Comparison of ENCODE assay signal across 28 cellular contexts in the genomic region with DNA sequence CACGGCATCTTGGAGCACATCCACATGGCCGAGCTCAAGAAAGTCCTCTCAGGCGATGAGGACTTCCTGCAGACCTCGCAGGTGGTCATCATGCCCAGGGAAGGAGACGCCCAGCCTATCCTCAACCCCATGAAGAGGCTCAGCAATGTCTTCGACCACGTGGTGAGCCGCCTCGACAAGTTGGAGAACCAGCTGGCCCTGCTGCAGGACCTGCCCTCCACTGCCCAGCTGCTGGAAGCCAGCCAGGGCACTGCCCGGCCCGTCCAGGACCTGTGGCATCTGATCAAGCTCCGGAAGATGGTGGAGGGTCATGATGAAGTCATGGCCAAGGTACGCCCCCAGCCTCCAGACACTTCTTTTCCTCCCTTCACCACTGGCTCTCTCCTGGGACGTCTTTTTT. TPM values are rescaled to one million over a fixed set of nuclear protein-coding genes. Genes with fewer than 3 reads are reported as not detected.
DNase-seq lines count a peak whose midpoint lies in the region; ATAC-seq, FAIRE-seq and TF ChIP-seq lines count a peak whose summit lies in the region.
"Had no signal": no experiment of that assay in that cellular context is flagged by ENCODE, and none has a peak within 500 bp of the region (broad histone marks: within the 10 kb centered on the region; RNA-seq: fewer than 3 reads in every experiment).

No MANE protein-coding gene starts in this region.

- POLR2A ChIA-PET in K562 (lab: Yijun Ruan, JAX), result interaction anchor here (0.6 kb wide), 1 partner anchor 775 kb away, joined by 5 read pairs; no protein-coding TSS in a partner anchor

- peak overlapping the region in 1 of 2 experiments; percentile 35; a peak in 1 of 4 replicates for H3K9ac ChIP-seq in K562 (ENCODE audit: insufficient read depth in 1 of 2, low read depth in 2 of 2, low read length in 2 of 2)

- H4K20me1 ChIP-seq in K562 (replicated peaks; ENCODE audit: control insufficient read depth, insufficient read depth, low read length) (no peaks in the 10 kb centered on the region), osteoblast (ENCODE audit: insufficient read depth, low read length) (no peaks in the 10 kb centered on the region)

- no peak for TF ChIP-seq RAD21 in K562 (CRISPR knock-in tag; conservative IDR thresholded peaks at IDR 0.05 in 1 of 2, IDR thresholded peaks at IDR 0.05 in 1 of 2)

- DNase-seq in Right ventricle myocardium superior, result peak; percentile 36
- DNase-seq in right atrium auricular region (ENCODE audit: low spot score), result no peak
- peak in 1 of 4 experiments; percentile 3 for DNase-seq in K562 (ENCODE audit: extremely low read depth in 1 of 4, low spot score in 3 of 4)
- peak; percentile 8 for DNase-seq in osteoblast (ENCODE audit: insufficient read length, low spot score, missing footprints)
- no peak for DNase-seq in NCI-H774 (lab: John Stamatoyannopoulos, UW)
- DNase-seq in NCI-H1417 treated with DMSO at 0.1 percent for 48 hours (lab: John Stamatoyannopoulos, UW), result no peak
- DNase-seq in hepatic stellate cell (ENCODE audit: low spot score), result no peak
- DNase-seq: 8988T; CD4-positive, alpha-beta memory T cell; COR-L47; H7; Kasumi-1; NCI-H1092 treated with DMSO at 0.1 percent for 48 hours; NCI-H1436 treated with DMSO at 0.1 percent for 48 hours; NCI-H187 treated with DMSO at 0.1 percent for 48 hours; NCI-H2171 treated with DMSO at 0.1 percent for 48 hours; NCI-H524; NCI-H748 treated with DMSO at 0.1 percent for 48 hours; T-cell had no signal

- H3K4me1 ChIP-seq in right atrium auricular region (no peaks in the 10 kb centered on the region), K562 (replicated peaks in 1 of 2; ENCODE audit: control insufficient read depth in 2 of 2, insufficient read depth in 2 of 2, low read length in 2 of 2) (peaks cover 0 to 10% of the 10 kb centered on the region in 2 experiments; a peak in 3 of 5 replicates), osteoblast (ENCODE audit: insufficient read depth, low read length) (no peaks in the 10 kb centered on the region)

- in situ Hi-C loops in K562 (cut with MboI), result no loop called here

- H3K79me2 ChIP-seq in K562 (ENCODE audit: control insufficient read depth, insufficient read depth, low read length) (no peaks in the 10 kb centered on the region), osteoblast (ENCODE audit: insufficient read depth, low read length) (no peaks in the 10 kb centered on the region)

- no peak for FAIRE-seq in K562 (lab: Jason Lieb, UNC)
- FAIRE-seq: GM18507 had no signal

- H2AFZ ChIP-seq in K562 (ENCODE audit: low read depth, low read length), result no peak overlapping the region
- H2AFZ ChIP-seq in osteoblast (ENCODE audit: low read length), result no peak overlapping the region
- H2AFZ ChIP-seq: PC-9 had no signal

- TF ChIP-seq CTCF in right atrium auricular region (IDR thresholded peaks at IDR 0.05) (no peak), K562 (IDR thresholded peaks at IDR 0.05 in 2 of 3, conservative IDR thresholded peaks at IDR 0.05 in 1 of 3; ENCODE audit: insufficient read depth in 2 of 3, low read depth in 1 of 3, low read length in 3 of 3) (no peak), osteoblast (IDR thresholded peaks at IDR 0.05; ENCODE audit: extremely low read depth, low read depth, low read length) (no peak)

- H3K9me3 ChIP-seq in right atrium auricular region (no peaks in the 10 kb centered on the region), K562 (replicated peaks; ENCODE audit: control insufficient read depth, insufficient read depth, low read depth, low read length) (no peaks in the 10 kb centered on the region; the same call in 1 of the 2 replicates), osteoblast (ENCODE audit: low read depth, low read length) (no peaks in the 10 kb centered on the region)

- H3K9me1 ChIP-seq in K562 (ENCODE audit: control insufficient read depth, insufficient read depth, low read length), result peaks cover 2% of the 10 kb centered on the region

- WGBS in K562 (ENCODE audit: insufficient coverage, low coverage, missing lambda C conversion rate), result 2% methylated on average over 14 of the region's 14 CpGs

- no peaks in the 10 kb centered on the region for H3K36me3 ChIP-seq in right atrium auricular region
- no peaks in the 10 kb centered on the region for H3K36me3 ChIP-seq in K562 (ENCODE audit: control insufficient read depth, insufficient read depth, low read length)
- H3K36me3 ChIP-seq in osteoblast (ENCODE audit: insufficient read depth, low read length), result no peaks in the 10 kb centered on the region

- H3K27ac ChIP-seq in right atrium auricular region, result no peak overlapping the region
- no peak overlapping the region for H3K27ac ChIP-seq in K562 (ENCODE audit: extremely low read depth, low read depth, low read length)
- H3K27ac ChIP-seq in osteoblast (ENCODE audit: low read depth, low read length), result no peak overlapping the region
- H3K27ac ChIP-seq: PC-9 had no signal

- BruUV-seq in K562 (replicated peaks; lab: Mats Ljungman, UMichigan), result no TSS peak

- no peaks in the 10 kb centered on the region for H3K27me3 ChIP-seq in right atrium auricular region
- peaks cover 31 to 51% of the 10 kb centered on the region in 2 experiments for H3K27me3 ChIP-seq in K562 (ENCODE audit: control insufficient read depth in 2 of 2, insufficient read depth in 2 of 2, low read length in 2 of 2)
- H3K27me3 ChIP-seq in osteoblast (ENCODE audit: insufficient read depth, low read length), result peaks cover 16% of the 10 kb centered on the region

- H3K4me3 ChIP-seq in right atrium auricular region, result no peak overlapping the region
- H3K4me3 ChIP-seq in K562, result no peak overlapping the region
- H3K4me3 ChIP-seq in osteoblast (ENCODE audit: insufficient read depth, low read length), result no peak overlapping the region
- H3K4me3 ChIP-seq: PC-9 had no signal

- no peak for TF ChIP-seq POLR2A in K562 (conservative IDR thresholded peaks at IDR 0.05)

- intact Hi-C loops in Right ventricle myocardium superior (cut with DNase I) (no loop called here), K562 (cut with micrococcal nuclease) (no loop called here)

- no peak for TF ChIP-seq EP300 in K562 (IDR thresholded peaks at IDR 0.05; ENCODE audit: low read length)

- H3K4me2 ChIP-seq in K562 (ENCODE audit: insufficient read depth, low read length), result no peak overlapping the region
- no peak overlapping the region for H3K4me2 ChIP-seq in osteoblast (ENCODE audit: insufficient read depth, low read length)
- H3K4me2 ChIP-seq: PC-9 had no signal

- ATAC-seq in Right ventricle myocardium superior (ENCODE audit: poor library complexity) (no peak), K562 (no peak), HG02973 (IDR thresholded peaks at IDR 0.05; ENCODE audit: unreplicated experiment) (no peak)
- ATAC-seq: Right ventricle myocardium inferior, T-cell had no signal

- CTCF ChIA-PET in K562 (lab: Yijun Ruan, JAX; ENCODE audit: low intra/inter-chr PET ratio), result interaction anchor here (0.5 kb wide), 1 partner anchor 53 kb away, joined by 3 read pairs; no protein-coding TSS in a partner anchor

RNA-seq across cellular contexts. Expression of a gene that starts 0.4 kb away (rescaled TPM):
- total RNA-seq in Right ventricle myocardium superior, result 0.11 TPM
- under 1 TPM in 1 of 2 donors, not detected in 1; 0.24 TPM for total RNA-seq in right atrium auricular region
- total RNA-seq in K562 (2011; cell fraction: chromatin; rRNA removed; ENCODE audit: low replicate concordance), result not detected in 2 replicates
- not detected in 2 replicates for total RNA-seq in K562 (2011; cell fraction: nucleolus; rRNA removed)
- total RNA-seq in K562 (2011; cell fraction: nucleoplasm; rRNA removed), result not detected in 2 replicates
- not detected in 2 replicates for total RNA-seq in K562 (2014; rRNA removed)
- not detected in 2 replicates for total RNA-seq in K562 (2014; rRNA removed; fragmentation: Illumina TruSeq; extraction: Trizol)
- not detected in 2 replicates for total RNA-seq in K562 (2015; rRNA removed; fragmentation: Illumina TruSeq; extraction: Trizol)
- total RNA-seq in K562 (2021), result not detected in 2 replicates
- polyA plus RNA-seq in K562 (2011; rRNA removed), result not detected in 2 replicates
- polyA plus RNA-seq in K562 (2011; cell fraction: cytosol; rRNA removed), result not detected in 2 replicates
- not detected in 2 replicates for polyA plus RNA-seq in K562 (2011; cell fraction: nucleus; rRNA removed)
- polyA plus RNA-seq in K562 (2012), result not detected in 2 replicates
- not detected in 2 replicates for polyA plus RNA-seq in K562 (2014; fragmentation: Illumina TruSeq; extraction: Trizol)
- not detected for polyA plus RNA-seq in K562 (2014; fragmentation: Nextera tagmentation; extraction: Ambion mirVana)
- not detected in 2 replicates for polyA plus RNA-seq in K562 (2014; rRNA removed)
- polyA minus RNA-seq in K562 (2011; rRNA and poly(A)+ RNA removed), result not detected in 2 replicates
- not detected in 2 replicates for polyA minus RNA-seq in K562 (2011; cell fraction: cytosol; rRNA and poly(A)+ RNA removed)
- not detected in 2 replicates for polyA minus RNA-seq in K562 (2011; cell fraction: nucleus; rRNA and poly(A)+ RNA removed)
- total RNA-seq in osteoblast, result under 0.01 TPM in 1 of 2 replicates, not detected in the other
- total RNA-seq: Daoy, M059J, RPMI7951, SK-MEL-5 had no signal
- polyA plus RNA-seq: BJ; CD4-positive, alpha-beta memory T cell had no signal

RNA-seq across cellular contexts. Expression of a gene that starts 18.0 kb away (rescaled TPM):
- total RNA-seq in Right ventricle myocardium superior, result 45.2 TPM
- 10 to 100 TPM; 29.6 to 42.9 TPM for total RNA-seq in right atrium auricular region
- total RNA-seq in K562 (2011; cell fraction: chromatin; rRNA removed; ENCODE audit: low replicate concordance), result not detected in 2 replicates
- total RNA-seq in K562 (2011; cell fraction: nucleolus; rRNA removed), result not detected in 2 replicates
- not detected in 2 replicates for total RNA-seq in K562 (2011; cell fraction: nucleoplasm; rRNA removed)
- total RNA-seq in K562 (2014; rRNA removed), result not detected in 2 replicates
- not detected in 2 replicates for total RNA-seq in K562 (2014; rRNA removed; fragmentation: Illumina TruSeq; extraction: Trizol)
- total RNA-seq in K562 (2015; rRNA removed; fragmentation: Illumina TruSeq; extraction: Trizol), result not detected in 2 replicates
- 0.18 and 0.29 TPM in 2 replicates for total RNA-seq in K562 (2021)
- polyA plus RNA-seq in K562 (2011; rRNA removed), result 0.15 TPM in 1 of 2 replicates, not detected in the other
- 0.07 TPM in 1 of 2 replicates, not detected in the other for polyA plus RNA-seq in K562 (2011; cell fraction: cytosol; rRNA removed)
- polyA plus RNA-seq in K562 (2011; cell fraction: nucleus; rRNA removed), result 0.10 and 0.18 TPM in 2 replicates
- 0.31 and 0.54 TPM in 2 replicates for polyA plus RNA-seq in K562 (2012)
- polyA plus RNA-seq in K562 (2014; fragmentation: Illumina TruSeq; extraction: Trizol), result not detected in 2 replicates
- not detected for polyA plus RNA-seq in K562 (2014; fragmentation: Nextera tagmentation; extraction: Ambion mirVana)
- polyA plus RNA-seq in K562 (2014; rRNA removed), result not detected in 2 replicates
- polyA minus RNA-seq in K562 (2011; rRNA and poly(A)+ RNA removed), result not detected in 2 replicates
- 1.7 TPM in 1 of 2 replicates, not detected in the other for polyA minus RNA-seq in K562 (2011; cell fraction: cytosol; rRNA and poly(A)+ RNA removed)
- 0.40 and 1.1 TPM in 2 replicates for polyA minus RNA-seq in K562 (2011; cell fraction: nucleus; rRNA and poly(A)+ RNA removed)
- total RNA-seq in osteoblast, result 10.5 and 13.6 TPM in 2 replicates

RNA-seq across cellular contexts. Expression of a gene that starts 58.1 kb away (rescaled TPM):
- total RNA-seq in Right ventricle myocardium superior, result 27.5 TPM
- total RNA-seq in right atrium auricular region, result 10 to 100 TPM; 10.8 to 12.2 TPM
- total RNA-seq in K562 (2011; cell fraction: chromatin; rRNA removed; ENCODE audit: low replicate concordance), result 16.0 and 57.6 TPM in 2 replicates
- total RNA-seq in K562 (2011; cell fraction: nucleolus; rRNA removed), result 61.3 and 65.9 TPM in 2 replicates
- total RNA-seq in K562 (2011; cell fraction: nucleoplasm; rRNA removed), result 23.4 and 28.0 TPM in 2 replicates
- 22.4 and 26.6 TPM in 2 replicates for total RNA-seq in K562 (2014; rRNA removed)
- total RNA-seq in K562 (2014; rRNA removed; fragmentation: Illumina TruSeq; extraction: Trizol), result 0.86 and 1.3 TPM in 2 replicates
- total RNA-seq in K562 (2015; rRNA removed; fragmentation: Illumina TruSeq; extraction: Trizol), result 6.2 and 7.5 TPM in 2 replicates
- total RNA-seq in K562 (2021), result 31.7 and 38.0 TPM in 2 replicates
- polyA plus RNA-seq in K562 (2011; rRNA removed), result 3.7 and 7.3 TPM in 2 replicates
- polyA plus RNA-seq in K562 (2011; cell fraction: cytosol; rRNA removed), result 6.4 and 24.1 TPM in 2 replicates
- polyA plus RNA-seq in K562 (2011; cell fraction: nucleus; rRNA removed), result 16.0 and 47.0 TPM in 2 replicates
- polyA plus RNA-seq in K562 (2012), result 33.6 and 39.2 TPM in 2 replicates
- polyA plus RNA-seq in K562 (2014; fragmentation: Illumina TruSeq; extraction: Trizol), result 3.8 and 10.5 TPM in 2 replicates
- polyA plus RNA-seq in K562 (2014; fragmentation: Nextera tagmentation; extraction: Ambion mirVana), result not detected
- 21.8 and 26.0 TPM in 2 replicates for polyA plus RNA-seq in K562 (2014; rRNA removed)
- polyA minus RNA-seq in K562 (2011; rRNA and poly(A)+ RNA removed), result 0.87 and 1.6 TPM in 2 replicates
- polyA minus RNA-seq in K562 (2011; cell fraction: cytosol; rRNA and poly(A)+ RNA removed), result 6.5 and 9.3 TPM in 2 replicates
- 12.0 and 17.2 TPM in 2 replicates for polyA minus RNA-seq in K562 (2011; cell fraction: nucleus; rRNA and poly(A)+ RNA removed)
- total RNA-seq in osteoblast, result 6.2 and 9.4 TPM in 2 replicates

Comparison
In these comparisons a context has a peak if more than half of its experiments do, and no peak if none do; other contexts are left out.
1. DNase-seq: peak in Right ventricle myocardium superior (single experiment) and osteoblast (single experiment); none in right atrium auricular region (single experiment), NCI-H774 (single experiment), NCI-H1417 treated with DMSO at 0.1 percent for 48 hours (single experiment) and hepatic stellate cell (single experiment).